In genomic region chr17:6043405-6043804, GRCh38 we compare ENCODE assay signal across 25 cellular contexts. TPM values are rescaled to one million over a fixed set of nuclear protein-coding genes. Genes with fewer than 3 reads are reported as not detected.
"Had no signal": no experiment of that assay in that cellular context is flagged by ENCODE, and none has a peak within 500 bp of the region (broad histone marks: within the 10 kb centered on the region; RNA-seq: fewer than 3 reads in every experiment).

No MANE protein-coding gene starts in this region.

- H3K4me3 ChIP-seq: left lung, lower lobe of right lung, ovary, tibial nerve, uterus had no signal

- H3K4me1 ChIP-seq: left lung, lower lobe of right lung, tibial nerve, uterus had no signal

- ATAC-seq: left colon; left lung; lower lobe of right lung; naive thymus-derived CD4-positive, alpha-beta T cell; natural killer cell treated with Interleukin-12 subunit alpha and Interleukin-12 subunit beta and Interleukin-15 and Interleukin-18, amount 100 ng/mL, for 72 hours; right cardiac atrium; sciatic nerve; stimulated activated memory B cell treated with anti-CD40 and anti-IgM and Interleukin-4, amounts not matched to agents 10 μg/mL and 1 μg/mL and 100 μg/mL, for 72 hours; stimulated activated naive CD8-positive, alpha-beta T cell treated with anti-CD3 and anti-CD28 coated beads, Interleukin-15, amount 100 ng/mL, for 72 hours had no signal

- H3K27me3 ChIP-seq: ovary, tibial nerve, uterus had no signal

- H3K36me3 ChIP-seq: left lung, lower lobe of right lung, ovary, tibial nerve, uterus had no signal

- H3K9me3 ChIP-seq: left lung, lower lobe of right lung, ovary, uterus had no signal

- H3K27ac ChIP-seq: left lung, lower lobe of right lung, ovary, tibial nerve, uterus had no signal

- DNase-seq: hippocampal formation; kidney glomerular epithelial cell; left colon; left lung; lower lobe of right lung; mammary epithelial cell; mesendoderm; naive thymus-derived CD4-positive, alpha-beta T cell; ovary; retina; right cardiac atrium; small intestine; stimulated activated CD4-positive, alpha-beta T cell treated with anti-CD3 and anti-CD28 coated beads, Interleukin-1b, Interleukin-23, amount 100 ng/mL, for 48 hours; stimulated activated CD4-positive, alpha-beta T cell treated with anti-CD3 and anti-CD28 coated beads, Interleukin-2, amount 100 ng/mL, for 48 hours; stimulated activated CD4-positive, alpha-beta T cell treated with anti-CD3 and anti-CD28 coated beads, Interleukin-4, amount 100 ng/mL, for 4 hours; stimulated activated CD8-positive, alpha-beta memory T cell treated with anti-CD3 and anti-CD28 coated beads, Interleukin-4, amount 100 ng/mL, for 48 hours; stimulated activated naive CD4-positive, alpha-beta T cell treated with Interleukin-2 at 50 U/mL for 16 hours; stimulated activated naive CD8-positive, alpha-beta T cell treated with anti-CD3 and anti-CD28 coated beads, Interleukin-15, amount 100 ng/mL, for 72 hours; substantia nigra; uterus had no signal

RNA-seq across cellular contexts. Expression of gene WSCD1, which starts 26.8 kb away (rescaled TPM):
- total RNA-seq: mammary epithelial cell had no signal
- polyA plus RNA-seq: keratinocyte; mammary epithelial cell; naive thymus-derived CD4-positive, alpha-beta T cell had no signal
